In genomic region chr1:228860911-228861829, GRCh38 we compare ENCODE assay signal across 8 cellular contexts.
DNase-seq lines count a peak whose midpoint lies in the region; ATAC-seq and TF ChIP-seq lines count a peak whose summit lies in the region.

No MANE protein-coding gene starts in this region.

- peak overlapping the region; percentile 49 to 62 for H3K4me3 Mint-ChIP-seq in CD14-positive monocyte

- ATAC-seq in GM21619 (IDR thresholded peaks at IDR 0.05; ENCODE audit: unreplicated experiment) (peak; percentile 66), foreskin keratinocyte (peak; percentile 99), upper lobe of right lung (peak; percentile 62), HG02623 (IDR thresholded peaks at IDR 0.05; ENCODE audit: unreplicated experiment) (no peak)

- H3K27me3 ChIP-seq in foreskin keratinocyte, result peaks cover 14% of the 10 kb centered on the region
- no peaks in the 10 kb centered on the region for H3K27me3 ChIP-seq in upper lobe of right lung

- intact Hi-C loops in CD14-positive monocyte (cut with micrococcal nuclease), result no loop called here
- intact Hi-C loops in upper lobe of right lung (cut with DNase I), result no loop called here

- H3K27ac ChIP-seq in foreskin keratinocyte (no peak overlapping the region), upper lobe of right lung (no peak overlapping the region)

- no peaks in the 10 kb centered on the region for H3K36me3 ChIP-seq in upper lobe of right lung

- peak overlapping the region in 1 of 7 donors; percentile 40 for H3K27ac Mint-ChIP-seq in CD14-positive monocyte

- no peak overlapping the region for H3K4me3 ChIP-seq in upper lobe of right lung

- peaks cover 37% of the 10 kb centered on the region for H3K4me1 Mint-ChIP-seq in CD14-positive monocyte

- no peaks in the 10 kb centered on the region for H3K9me3 ChIP-seq in upper lobe of right lung

- DNase-seq in CD14-positive monocyte (ENCODE audit: low spot score) (no peak), NCI-H69 (lab: John Stamatoyannopoulos, UW) (peak; percentile 73), foreskin keratinocyte (peak; percentile 86 to 94), upper lobe of right lung (no peak), DMS 273 (lab: John Stamatoyannopoulos, UW; ENCODE audit: unreplicated experiment) (no peak)
- DNase-seq in activated naive CD4-positive, alpha-beta T cell treated with Interleukin-2 at 50 U/mL for 16 hours, result no peak

- TF ChIP-seq CTCF in CD14-positive monocyte (IDR thresholded peaks at IDR 0.05), result no peak
- TF ChIP-seq CTCF in foreskin keratinocyte (conservative IDR thresholded peaks at IDR 0.05), result no peak
- TF ChIP-seq CTCF in upper lobe of right lung (IDR thresholded peaks at IDR 0.05), result no peak

- peaks cover 0 to 2% of the 10 kb centered on the region in 2 donors for H3K36me3 Mint-ChIP-seq in CD14-positive monocyte

- H3K27me3 Mint-ChIP-seq in CD14-positive monocyte (ENCODE audit: low read depth in 3 of 3), result peaks cover 0 to 6% (median 2%) of the 10 kb centered on the region in 3 donors

- peaks cover 0 to 2% (median 0%) of the 10 kb centered on the region in 7 donors for H3K9me3 Mint-ChIP-seq in CD14-positive monocyte

- H3K4me1 ChIP-seq in foreskin keratinocyte (no peaks in the 10 kb centered on the region), upper lobe of right lung (peaks cover 20% of the 10 kb centered on the region)

Comparison
In these comparisons a context has a peak if more than half of its experiments do, and no peak if none do; other contexts are left out.
1. DNase-seq: peak in NCI-H69 (single experiment) and foreskin keratinocyte (2 of 2); none in CD14-positive monocyte (single experiment), upper lobe of right lung (single experiment), activated naive CD4-positive, alpha-beta T cell treated with Interleukin-2 at 50 U/mL for 16 hours (single experiment) and DMS 273 (single experiment).